13 cellular contexts compared by ENCODE assay signal in the genomic region with DNA sequence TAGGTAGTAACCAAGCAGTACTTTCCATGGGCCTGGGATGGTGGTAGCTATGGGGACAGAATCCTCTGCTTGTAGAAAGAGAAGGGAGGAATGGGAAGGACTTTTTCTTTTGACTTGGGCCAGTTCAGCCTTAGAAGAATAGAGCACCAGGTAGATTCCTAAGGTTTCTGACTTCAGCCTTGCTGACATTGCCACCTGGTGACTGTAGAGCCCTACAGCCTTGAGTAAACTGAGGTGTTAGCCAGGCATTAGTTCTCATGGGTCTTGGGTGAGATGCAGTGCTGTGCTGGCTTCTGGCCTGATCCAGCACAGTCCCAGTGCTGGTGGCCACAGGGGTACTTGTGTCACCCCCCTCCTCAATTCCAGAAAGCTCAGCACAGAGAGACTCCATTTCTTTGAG.
DNase-seq lines count a peak whose midpoint lies in the region; ATAC-seq and TF ChIP-seq lines count a peak whose summit lies in the region.
"Had no signal": no experiment of that assay in that cellular context is flagged by ENCODE, and none has a peak within 500 bp of the region (broad histone marks: within the 10 kb centered on the region; RNA-seq: fewer than 3 reads in every experiment).

No MANE protein-coding gene starts in this region.

- H3K36me3 ChIP-seq in OCI-LY3 (replicated peaks; ENCODE audit: low read depth, low read length): no peaks in the 10 kb centered on the region
- no peaks in the 10 kb centered on the region for H3K36me3 ChIP-seq in hepatocyte (replicated peaks; ENCODE audit: insufficient read depth, low read depth)

- H3K27ac Mint-ChIP-seq in endothelial cell (ENCODE audit: unreplicated experiment): no peak overlapping the region
- H3K27ac Mint-ChIP-seq: CD14-positive monocyte had no signal

- H3K27ac ChIP-seq in 22Rv1 (no peak overlapping the region), OCI-LY3 (ENCODE audit: low read length) (no peak overlapping the region), hepatocyte (no peak overlapping the region)

- H3K9me3 ChIP-seq in OCI-LY3 (ENCODE audit: insufficient read depth, low read length): no peaks in the 10 kb centered on the region
- no peaks in the 10 kb centered on the region for H3K9me3 ChIP-seq in hepatocyte (ENCODE audit: low read depth)

- H3K4me2 ChIP-seq in OCI-LY3 (ENCODE audit: low read length) (no peak overlapping the region), hepatocyte (no peak overlapping the region)

- no peak for ATAC-seq in HG02981 (IDR thresholded peaks at IDR 0.05; ENCODE audit: unreplicated experiment)

- DNase-seq in DMS53 treated with DMSO at 0.1 percent for 48 hours (lab: John Stamatoyannopoulos, UW; ENCODE audit: unreplicated experiment) (peak; percentile 2), hepatocyte (ENCODE audit: low spot score) (peak; percentile 6), DMS153 treated with DMSO at 0.1 percent for 48 hours (lab: John Stamatoyannopoulos, UW; ENCODE audit: unreplicated experiment) (no peak), endothelial cell (ENCODE audit: low spot score) (no peak)
- DNase-seq: DMS153, Karpas-422, NCI-H1105 treated with DMSO at 0.1 percent for 48 hours, NCI-H187 treated with DMSO at 0.1 percent for 48 hours, NCI-H526 treated with DMSO at 0.1 percent for 48 hours had no signal

- H2AFZ ChIP-seq in OCI-LY3 (ENCODE audit: low read depth, low read length) (no peak overlapping the region), hepatocyte (no peak overlapping the region)

- no peaks in the 10 kb centered on the region for H3K9me2 ChIP-seq in hepatocyte (replicated peaks; ENCODE audit: insufficient read depth)

- no peak overlapping the region for H3K4me3 Mint-ChIP-seq in endothelial cell (ENCODE audit: unreplicated experiment)
- H3K4me3 Mint-ChIP-seq: CD14-positive monocyte had no signal

- H3K27me3 ChIP-seq in OCI-LY3 (ENCODE audit: low read depth, low read length): no peaks in the 10 kb centered on the region
- no peaks in the 10 kb centered on the region for H3K27me3 ChIP-seq in hepatocyte

- H4K20me1 ChIP-seq in OCI-LY3 (ENCODE audit: insufficient read depth, low read length) (no peaks in the 10 kb centered on the region), hepatocyte (ENCODE audit: insufficient read depth, poor library complexity, severe bottlenecking) (no peaks in the 10 kb centered on the region)

- no peak overlapping the region for H3K4me3 ChIP-seq in OCI-LY3 (ENCODE audit: low read length)
- no peak overlapping the region for H3K4me3 ChIP-seq in hepatocyte

- no peak overlapping the region for H3K9ac ChIP-seq in OCI-LY3 (ENCODE audit: low read length)

- no peaks in the 10 kb centered on the region for H3K27me3 Mint-ChIP-seq in endothelial cell (ENCODE audit: unreplicated experiment)

- H3K36me3 Mint-ChIP-seq in endothelial cell (ENCODE audit: low read depth, unreplicated experiment): no peaks in the 10 kb centered on the region
- H3K36me3 Mint-ChIP-seq: CD14-positive monocyte had no signal

- H3K79me2 ChIP-seq in OCI-LY3 (ENCODE audit: low read length) (no peaks in the 10 kb centered on the region), hepatocyte (no peaks in the 10 kb centered on the region)

- peak; percentile 62 for TF ChIP-seq CTCF in 22Rv1 (IDR thresholded peaks at IDR 0.05)
- TF ChIP-seq CTCF in OCI-LY3 (IDR thresholded peaks at IDR 0.05; ENCODE audit: low read depth, low read length): peak; percentile 34
- no peak for TF ChIP-seq CTCF in hepatocyte (IDR thresholded peaks at IDR 0.05; ENCODE audit: poor library complexity)
- TF ChIP-seq CTCF in endothelial cell (IDR thresholded peaks at IDR 0.05; ENCODE audit: unreplicated experiment): no peak

- no peaks in the 10 kb centered on the region for H3K4me1 Mint-ChIP-seq in endothelial cell (ENCODE audit: unreplicated experiment)
- H3K4me1 Mint-ChIP-seq: CD14-positive monocyte had no signal

- no peaks in the 10 kb centered on the region for H3K4me1 ChIP-seq in OCI-LY3 (ENCODE audit: low read length)
- no peaks in the 10 kb centered on the region for H3K4me1 ChIP-seq in hepatocyte (ENCODE audit: insufficient read depth)

- H3K9me3 Mint-ChIP-seq in endothelial cell (ENCODE audit: unreplicated experiment): no peaks in the 10 kb centered on the region

Comparison
In these comparisons a context has a peak if more than half of its experiments do, and no peak if none do; other contexts are left out.
1. CTCF ChIP-seq: peak in 22Rv1 (single experiment) and OCI-LY3 (single experiment); none in hepatocyte (single experiment) and endothelial cell (single experiment).
2. DNase-seq: peak in DMS53 treated with DMSO at 0.1 percent for 48 hours (single experiment) and hepatocyte (single experiment); none in DMS153 treated with DMSO at 0.1 percent for 48 hours (single experiment) and endothelial cell (single experiment).